Comparison of ENCODE assay signal across 28 cellular contexts in genomic region chr12:6045438-6045837, GRCh38.
"Had no signal": no experiment of that assay in that cellular context is flagged by ENCODE, and none has a peak within 500 bp of the region (broad histone marks: within the 10 kb centered on the region; RNA-seq: fewer than 3 reads in every experiment).

No MANE protein-coding gene starts in this region.

- H3K9me3 Mint-ChIP-seq: dendritic cell treated with granulocyte-macrophage colony-stimulating factor and Interleukin-4, amounts not matched to agents 40 ng/mL and 50 ng/mL, for 4 days; effector memory CD8-positive, alpha-beta T cell; endodermal cell had no signal

- H3K4me1 Mint-ChIP-seq: endodermal cell had no signal

- H3K4me3 ChIP-seq: colonic mucosa, coronary artery, dorsolateral prefrontal cortex, esophagus muscularis mucosa, esophagus squamous epithelium, gastrocnemius medialis, gastroesophageal sphincter, heart left ventricle, heart right ventricle had no signal

- H3K4me1 ChIP-seq: colonic mucosa, esophagus muscularis mucosa, gastrocnemius medialis, gastroesophageal sphincter, heart right ventricle had no signal

- H3K27ac Mint-ChIP-seq: dendritic cell treated with granulocyte-macrophage colony-stimulating factor and Interleukin-4, amounts not matched to agents 40 ng/mL and 50 ng/mL, for 4 days; effector memory CD8-positive, alpha-beta T cell; endodermal cell had no signal

- H3K27ac ChIP-seq: colonic mucosa, coronary artery, dorsolateral prefrontal cortex, epithelial cell of prostate, esophagus muscularis mucosa, esophagus squamous epithelium, foreskin keratinocyte, gastrocnemius medialis, gastroesophageal sphincter, heart left ventricle, heart right ventricle had no signal

- H3K36me3 ChIP-seq: colonic mucosa, gastrocnemius medialis had no signal

- H3K4me3 Mint-ChIP-seq: dendritic cell treated with granulocyte-macrophage colony-stimulating factor and Interleukin-4, amounts not matched to agents 40 ng/mL and 50 ng/mL, for 4 days; effector memory CD8-positive, alpha-beta T cell; endodermal cell had no signal

- H3K27me3 ChIP-seq: colonic mucosa, dorsolateral prefrontal cortex, esophagus squamous epithelium, gastrocnemius medialis, gastroesophageal sphincter, heart left ventricle, heart right ventricle had no signal

- ATAC-seq: effector memory CD8-positive, alpha-beta T cell; esophagus mucosa; foreskin keratinocyte; gastrocnemius medialis; gastroesophageal sphincter; heart left ventricle; heart right ventricle had no signal

- FAIRE-seq: colon, endometrium, endothelial cell of umbilical vein, frontal cortex had no signal

- H3K9me3 ChIP-seq: colonic mucosa, esophagus muscularis mucosa, esophagus squamous epithelium, gastrocnemius medialis, gastroesophageal sphincter, heart left ventricle, heart right ventricle had no signal

- DNase-seq: colonic mucosa; cortex of kidney; dermis blood vessel endothelial cell; effector CD4-positive, alpha-beta T cell; effector CD8-positive, alpha-beta T cell; effector memory CD8-positive, alpha-beta T cell; endodermal cell; erythroblast; esophagus squamous epithelium; foreskin fibroblast; foreskin keratinocyte; foreskin melanocyte; gastrocnemius medialis; glutamatergic neuron; head of caudate nucleus; heart right ventricle had no signal
